ENCODE assay signal across 16 cellular contexts in genomic region chr18:35573531-35573930, GRCh38. TPM values are rescaled to one million over a fixed set of nuclear protein-coding genes. Genes with fewer than 3 reads are reported as not detected.
A peak's percentile ranks its signal among the peaks of the same experiment; 100 is the strongest.
DNase-seq lines count a peak whose midpoint lies in the region; ATAC-seq and TF ChIP-seq lines count a peak whose summit lies in the region.
"Had no signal": no experiment of that assay in that cellular context is flagged by ENCODE, and none has a peak within 500 bp of the region (broad histone marks: within the 10 kb centered on the region; RNA-seq: fewer than 3 reads in every experiment).

No MANE protein-coding gene starts in this region.

- H3K27me3 Mint-ChIP-seq in immature natural killer cell (ENCODE audit: low read depth in 3 of 3) = peaks cover 0 to 3% (median 2%) of the 10 kb centered on the region in 3 donors

- no peaks in the 10 kb centered on the region for H3K36me3 Mint-ChIP-seq in immature natural killer cell

- ATAC-seq in GM19395 (IDR thresholded peaks at IDR 0.05; ENCODE audit: unreplicated experiment) (peak; percentile 39), HG03354 (IDR thresholded peaks at IDR 0.05; ENCODE audit: poor library complexity, severe bottlenecking, unreplicated experiment) (peak; percentile 35)

- peak overlapping the region in 1 of 6 donors; percentile 15 for H3K27ac Mint-ChIP-seq in immature natural killer cell

- no peak overlapping the region for H3K4me3 ChIP-seq in GM12865 (ENCODE audit: low read depth, low read length)
- H3K4me3 ChIP-seq: ovary had no signal

- no peak overlapping the region for H3K4me3 Mint-ChIP-seq in immature natural killer cell

- no peak for TF ChIP-seq CTCF in GM12865 (IDR thresholded peaks at IDR 0.05; ENCODE audit: insufficient read depth, low read depth, low read length, missing control alignments)

- H3K9me3 Mint-ChIP-seq in immature natural killer cell = no peaks in the 10 kb centered on the region

- DNase-seq in GM12865 (ENCODE audit: low read depth) (peak; percentile 68), immature natural killer cell (peak in 2 of 3 donors; percentile 16 to 18), DMS153 treated with DMSO at 0.1 percent for 48 hours (lab: John Stamatoyannopoulos, UW; ENCODE audit: unreplicated experiment) (no peak), GOT3 (lab: John Stamatoyannopoulos, UW) (no peak), medulla oblongata (ENCODE audit: extremely low spot score) (no peak)
- DNase-seq in activated CD4-positive, alpha-beta T cell treated with anti-CD3 and anti-CD28 coated beads for 4 hours = no peak
- DNase-seq: activated gamma-delta T cell treated with Interleukin-2 at 50 U/mL for 16 hours; foreskin melanocyte; Kasumi-1; NCI-H1417; NCI-H226; ovary; stimulated activated CD4-positive, alpha-beta T cell treated with anti-CD3 and anti-CD28 coated beads, Interleukin-4, amount 100 ng/mL, for 24 hours; stimulated activated CD8-positive, alpha-beta memory T cell treated with anti-CD3 and anti-CD28 coated beads, Interleukin-4, amount 100 ng/mL, for 48 hours had no signal

- peaks cover 10 to 19% of the 10 kb centered on the region in 2 donors for H3K4me1 Mint-ChIP-seq in immature natural killer cell

RNA-seq across cellular contexts. Expression of gene GALNT1, which starts 8.0 kb away (rescaled TPM):
- polyA plus RNA-seq in immature natural killer cell = 100 to 1,000 TPM in 1 of 3 donors, 10 to 100 TPM in 2; 28.5 to 112 (median 59.5) TPM

Comparison
In these comparisons a context has a peak if more than half of its experiments do, and no peak if none do; other contexts are left out.
1. DNase-seq: peak in GM12865 (single experiment) and immature natural killer cell (2 of 3); none in DMS153 treated with DMSO at 0.1 percent for 48 hours (single experiment), GOT3 (single experiment), medulla oblongata (single experiment) and activated CD4-positive, alpha-beta T cell treated with anti-CD3 and anti-CD28 coated beads for 4 hours (0 of 2).